ENCODE assay signal across 8 cellular contexts in genomic region chr10:58299580-58299979, GRCh38. TPM values are rescaled to one million over a fixed set of nuclear protein-coding genes. Genes with fewer than 3 reads are reported as not detected.
DNase-seq lines count a peak whose midpoint lies in the region; ATAC-seq, FAIRE-seq and TF ChIP-seq lines count a peak whose summit lies in the region.

No MANE protein-coding gene starts in this region.

- no peaks in the 10 kb centered on the region for H3K4me1 ChIP-seq in pancreas

- no peaks in the 10 kb centered on the region for H3K36me3 ChIP-seq in pancreas

- DNase-seq in D341Med (ENCODE audit: low spot score) (peak; percentile 77), RCC 7860 (ENCODE audit: low spot score) (peak; percentile 33), frontal cortex (ENCODE audit: low spot score in 2 of 2) (peak; percentile 16 to 38), pancreas (peak in 5 of 6 donors; percentile 24 to 60 (median 42))
- peak; percentile 13 to 18 for DNase-seq in activated T-helper 1 cell treated with anti-CD3 and anti-CD28 coated beads, Interleukin-2, amount 50 U/mL, for 16 hours (ENCODE audit: low read depth in 1 of 2, low spot score in 1 of 2)

- no peak overlapping the region for H3K4me3 ChIP-seq in pancreas

- no peaks in the 10 kb centered on the region for H3K27me3 ChIP-seq in pancreas

- intact Hi-C loops in pancreas (cut with DNase I): no loop called here

- H3K9me3 ChIP-seq in pancreas: no peaks in the 10 kb centered on the region

- ATAC-seq in GM19395 (IDR thresholded peaks at IDR 0.05; ENCODE audit: unreplicated experiment) (peak; percentile 94), HG03460 (IDR thresholded peaks at IDR 0.05; ENCODE audit: unreplicated experiment) (peak; percentile 93), pancreas (peak; percentile 76 to 94 (median 91)), HG03025 (IDR thresholded peaks at IDR 0.05; ENCODE audit: low FRiP score, unreplicated experiment) (no peak)

- no peak overlapping the region for H3K27ac ChIP-seq in pancreas

- WGBS in pancreas, 2 donors: 8% methylated on average over 4 of the region's 4 CpGs

- FAIRE-seq in RCC 7860 (lab: Jason Lieb, UNC) (peak; percentile 70), frontal cortex (lab: Jason Lieb, UNC) (no peak), pancreas (lab: Jason Lieb, UNC) (peak; percentile 5)

- TF ChIP-seq CTCF in pancreas (IDR thresholded peaks at IDR 0.05): peak; percentile 58 to 80 (median 66)

RNA-seq across cellular contexts. Expression of gene CISD1, which starts 30.6 kb away (rescaled TPM):
- total RNA-seq in frontal cortex (28.9 TPM), pancreas (10 to 100 TPM in 5 of 6 donors, 1 to 10 TPM in 1; 6.1 to 15.3 (median 11.1) TPM)
- polyA plus RNA-seq in pancreas: 10 to 100 TPM in 1 of 2 donors, 1 to 10 TPM in 1; 3.2 to 18.1 TPM

RNA-seq across cellular contexts. Expression of gene IPMK, which starts 31.9 kb away (rescaled TPM):
- total RNA-seq in frontal cortex: 30.6 TPM
- total RNA-seq in pancreas: 1 to 10 TPM; 2.2 to 4.6 (median 3.0) TPM
- 1 to 10 TPM; 1.1 to 2.2 TPM for polyA plus RNA-seq in pancreas

RNA-seq across cellular contexts. Expression of gene UBE2D1, which starts 35.2 kb away (rescaled TPM):
- total RNA-seq in frontal cortex (48.5 TPM), pancreas (1 to 10 TPM; 2.5 to 8.9 (median 2.9) TPM)
- polyA plus RNA-seq in pancreas: 1 to 10 TPM; 2.9 to 6.2 TPM

Comparison
In these comparisons a context has a peak if more than half of its experiments do, and no peak if none do; other contexts are left out.
1. DNase-seq: peak in every context shown above with its lines; median percentile 77 in D341Med; 42 in pancreas; 33 in RCC 7860; 27 in frontal cortex; 16 in activated T-helper 1 cell treated with anti-CD3 and anti-CD28 coated beads, Interleukin-2, amount 50 U/mL, for 16 hours.